ENCODE assay signal across 14 cellular contexts in genomic region chr1:225762444-225762843, GRCh38. TPM values are rescaled to one million over a fixed set of nuclear protein-coding genes. Genes with fewer than 3 reads are reported as not detected.
DNase-seq lines count a peak whose midpoint lies in the region; ATAC-seq and TF ChIP-seq lines count a peak whose summit lies in the region.
"Had no signal": no experiment of that assay in that cellular context is flagged by ENCODE, and none has a peak within 500 bp of the region (broad histone marks: within the 10 kb centered on the region; RNA-seq: fewer than 3 reads in every experiment).

No MANE protein-coding gene starts in this region.

- H3K9me3 ChIP-seq in right atrium auricular region, result no peaks in the 10 kb centered on the region
- H3K9me3 ChIP-seq in CD8-positive, alpha-beta T cell (ENCODE audit: low read length), result no peaks in the 10 kb centered on the region

- H3K27ac ChIP-seq in right atrium auricular region, result peak overlapping the region; percentile 56 to 72
- no peak overlapping the region for H3K27ac ChIP-seq in CD8-positive, alpha-beta T cell (ENCODE audit: low read depth, low read length)

- no peaks in the 10 kb centered on the region for H3K9me3 Mint-ChIP-seq in CD8-positive, alpha-beta T cell
- H3K9me3 Mint-ChIP-seq: central memory CD8-positive, alpha-beta T cell had no signal

- intact Hi-C loops in sciatic nerve (cut with DNase I), result no loop called here
- intact Hi-C loops in CD8-positive, alpha-beta T cell (cut with DNase I, micrococcal nuclease), result no loop called here

- CTCF ChIA-PET in CD8-positive, alpha-beta T cell (lab: Charles Lee), result interaction anchor here (1.4 to 1.6 kb wide), 2 partner anchors 15 to 149 kb away, joined by 4 to 5 read pairs; partner anchors contain the start of gene SRP9

- DNase-seq in ELF-1 (ENCODE audit: low read depth, low spot score), result peak; percentile 78
- no peak for DNase-seq in right atrium auricular region (ENCODE audit: low spot score)
- DNase-seq in sciatic nerve (ENCODE audit: low spot score), result peak; percentile 22
- DNase-seq in CD8-positive, alpha-beta T cell, result no peak
- DNase-seq in NCI-H748 (lab: John Stamatoyannopoulos, UW; ENCODE audit: unreplicated experiment), result no peak
- DNase-seq: activated T-cell treated with anti-CD3 and anti-CD28 coated beads, Interleukin-2, amount 50 U/mL, for 1 hour; NCI-H226; retina; SHP77 treated with DMSO at 0.1 percent for 48 hours had no signal

- no peaks in the 10 kb centered on the region for H3K27me3 ChIP-seq in right atrium auricular region
- H3K27me3 ChIP-seq in CD8-positive, alpha-beta T cell (ENCODE audit: insufficient read depth, low read length), result no peaks in the 10 kb centered on the region

- ATAC-seq in SK-N-SH treated with all-trans-retinoic acid at 6 μM for 48 hours (peak; percentile 15), sciatic nerve (no peak), GM21447 (IDR thresholded peaks at IDR 0.05; ENCODE audit: unreplicated experiment) (no peak), HG03460 (IDR thresholded peaks at IDR 0.05; ENCODE audit: unreplicated experiment) (no peak)
- ATAC-seq in CD8-positive, alpha-beta T cell, result no peak
- ATAC-seq: HCT116 had no signal

- POLR2A ChIA-PET in CD8-positive, alpha-beta T cell (lab: Charles Lee), result no interaction called here

- no peak overlapping the region for H3K4me3 ChIP-seq in right atrium auricular region
- H3K4me3 ChIP-seq in CD8-positive, alpha-beta T cell (ENCODE audit: low read depth, low read length), result no peak overlapping the region

- peaks cover 5% of the 10 kb centered on the region for H3K27me3 Mint-ChIP-seq in CD8-positive, alpha-beta T cell (ENCODE audit: low read depth)

- no peak overlapping the region for H3K27ac Mint-ChIP-seq in CD8-positive, alpha-beta T cell

- no peaks in the 10 kb centered on the region for H3K4me1 Mint-ChIP-seq in CD8-positive, alpha-beta T cell (ENCODE audit: low read depth)
- H3K4me1 Mint-ChIP-seq: central memory CD8-positive, alpha-beta T cell had no signal

- no peaks in the 10 kb centered on the region for H3K36me3 ChIP-seq in right atrium auricular region
- no peaks in the 10 kb centered on the region for H3K36me3 ChIP-seq in CD8-positive, alpha-beta T cell (ENCODE audit: insufficient read depth, low read length)

- H3K4me3 Mint-ChIP-seq in CD8-positive, alpha-beta T cell, result no peak overlapping the region
- H3K4me3 Mint-ChIP-seq: central memory CD8-positive, alpha-beta T cell had no signal

- no peaks in the 10 kb centered on the region for H3K36me3 Mint-ChIP-seq in CD8-positive, alpha-beta T cell

- peaks cover 0 to 57% of the 10 kb centered on the region in 2 donors for H3K4me1 ChIP-seq in right atrium auricular region
- no peaks in the 10 kb centered on the region for H3K4me1 ChIP-seq in CD8-positive, alpha-beta T cell (ENCODE audit: insufficient read depth, low read length)

- no peak for TF ChIP-seq CTCF in right atrium auricular region (IDR thresholded peaks at IDR 0.05)
- TF ChIP-seq CTCF in CD8-positive, alpha-beta T cell (IDR thresholded peaks at IDR 0.05), result no peak

TF ChIP-seq in SK-N-SH treated with all-trans-retinoic acid at 6 μM for 48 hours, 23 proteins besides CTCF, POLR2A, EP300 and RAD21:
- no peak for TF ChIP-seq CSDC2 (CRISPR knock-in tag; IDR thresholded peaks at IDR 0.05)
- no peak; the same call in 1 of the 2 replicates for TF ChIP-seq TCF4 (CRISPR knock-in tag; IDR thresholded peaks at IDR 0.05; ENCODE audit: borderline replicate concordance)
- TF ChIP-seq SNAI2 (CRISPR knock-in tag; IDR thresholded peaks at IDR 0.05), result no peak
- TF ChIP-seq, protein P1, sequence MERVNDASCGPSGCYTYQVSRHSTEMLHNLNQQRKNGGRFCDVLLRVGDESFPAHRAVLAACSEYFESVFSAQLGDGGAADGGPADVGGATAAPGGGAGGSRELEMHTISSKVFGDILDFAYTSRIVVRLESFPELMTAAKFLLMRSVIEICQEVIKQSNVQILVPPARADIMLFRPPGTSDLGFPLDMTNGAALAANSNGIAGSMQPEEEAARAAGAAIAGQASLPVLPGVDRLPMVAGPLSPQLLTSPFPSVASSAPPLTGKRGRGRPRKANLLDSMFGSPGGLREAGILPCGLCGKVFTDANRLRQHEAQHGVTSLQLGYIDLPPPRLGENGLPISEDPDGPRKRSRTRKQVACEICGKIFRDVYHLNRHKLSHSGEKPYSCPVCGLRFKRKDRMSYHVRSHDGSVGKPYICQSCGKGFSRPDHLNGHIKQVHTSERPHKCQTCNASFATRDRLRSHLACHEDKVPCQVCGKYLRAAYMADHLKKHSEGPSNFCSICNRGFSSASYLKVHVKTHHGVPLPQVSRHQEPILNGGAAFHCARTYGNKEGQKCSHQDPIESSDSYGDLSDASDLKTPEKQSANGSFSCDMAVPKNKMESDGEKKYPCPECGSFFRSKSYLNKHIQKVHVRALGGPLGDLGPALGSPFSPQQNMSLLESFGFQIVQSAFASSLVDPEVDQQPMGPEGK (CRISPR knock-in tag; IDR thresholded peaks at IDR 0.05; ENCODE audit: borderline replicate concordance), result no peak
- TF ChIP-seq TOX (CRISPR knock-in tag; IDR thresholded peaks at IDR 0.05; ENCODE audit: borderline replicate concordance), result no peak
- TF ChIP-seq, protein P2, sequence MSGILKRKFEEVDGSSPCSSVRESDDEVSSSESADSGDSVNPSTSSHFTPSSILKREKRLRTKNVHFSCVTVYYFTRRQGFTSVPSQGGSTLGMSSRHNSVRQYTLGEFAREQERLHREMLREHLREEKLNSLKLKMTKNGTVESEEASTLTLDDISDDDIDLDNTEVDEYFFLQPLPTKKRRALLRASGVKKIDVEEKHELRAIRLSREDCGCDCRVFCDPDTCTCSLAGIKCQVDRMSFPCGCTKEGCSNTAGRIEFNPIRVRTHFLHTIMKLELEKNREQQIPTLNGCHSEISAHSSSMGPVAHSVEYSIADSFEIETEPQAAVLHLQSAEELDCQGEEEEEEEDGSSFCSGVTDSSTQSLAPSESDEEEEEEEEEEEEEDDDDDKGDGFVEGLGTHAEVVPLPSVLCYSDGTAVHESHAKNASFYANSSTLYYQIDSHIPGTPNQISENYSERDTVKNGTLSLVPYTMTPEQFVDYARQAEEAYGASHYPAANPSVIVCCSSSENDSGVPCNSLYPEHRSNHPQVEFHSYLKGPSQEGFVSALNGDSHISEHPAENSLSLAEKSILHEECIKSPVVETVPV (CRISPR knock-in tag; IDR thresholded peaks at IDR 0.05), result no peak
- TF ChIP-seq ZNF8 (CRISPR knock-in tag; IDR thresholded peaks at IDR 0.05), result no peak
- no peak for TF ChIP-seq BACH2 (CRISPR knock-in tag; IDR thresholded peaks at IDR 0.05; ENCODE audit: borderline replicate concordance)
- no peak for TF ChIP-seq ZFP30 (CRISPR knock-in tag; IDR thresholded peaks at IDR 0.05)
- TF ChIP-seq, protein P3, sequence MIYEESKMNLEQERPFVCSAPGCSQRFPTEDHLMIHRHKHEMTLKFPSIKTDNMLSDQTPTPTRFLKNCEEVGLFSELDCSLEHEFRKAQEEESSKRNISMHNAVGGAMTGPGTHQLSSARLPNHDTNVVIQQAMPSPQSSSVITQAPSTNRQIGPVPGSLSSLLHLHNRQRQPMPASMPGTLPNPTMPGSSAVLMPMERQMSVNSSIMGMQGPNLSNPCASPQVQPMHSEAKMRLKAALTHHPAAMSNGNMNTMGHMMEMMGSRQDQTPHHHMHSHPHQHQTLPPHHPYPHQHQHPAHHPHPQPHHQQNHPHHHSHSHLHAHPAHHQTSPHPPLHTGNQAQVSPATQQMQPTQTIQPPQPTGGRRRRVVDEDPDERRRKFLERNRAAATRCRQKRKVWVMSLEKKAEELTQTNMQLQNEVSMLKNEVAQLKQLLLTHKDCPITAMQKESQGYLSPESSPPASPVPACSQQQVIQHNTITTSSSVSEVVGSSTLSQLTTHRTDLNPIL (CRISPR knock-in tag; IDR thresholded peaks at IDR 0.05; ENCODE audit: low read depth), result no peak
- no peak for TF ChIP-seq ZNF565 (CRISPR knock-in tag; conservative IDR thresholded peaks at IDR 0.05; ENCODE audit: low read depth)
- TF ChIP-seq, protein P4, sequence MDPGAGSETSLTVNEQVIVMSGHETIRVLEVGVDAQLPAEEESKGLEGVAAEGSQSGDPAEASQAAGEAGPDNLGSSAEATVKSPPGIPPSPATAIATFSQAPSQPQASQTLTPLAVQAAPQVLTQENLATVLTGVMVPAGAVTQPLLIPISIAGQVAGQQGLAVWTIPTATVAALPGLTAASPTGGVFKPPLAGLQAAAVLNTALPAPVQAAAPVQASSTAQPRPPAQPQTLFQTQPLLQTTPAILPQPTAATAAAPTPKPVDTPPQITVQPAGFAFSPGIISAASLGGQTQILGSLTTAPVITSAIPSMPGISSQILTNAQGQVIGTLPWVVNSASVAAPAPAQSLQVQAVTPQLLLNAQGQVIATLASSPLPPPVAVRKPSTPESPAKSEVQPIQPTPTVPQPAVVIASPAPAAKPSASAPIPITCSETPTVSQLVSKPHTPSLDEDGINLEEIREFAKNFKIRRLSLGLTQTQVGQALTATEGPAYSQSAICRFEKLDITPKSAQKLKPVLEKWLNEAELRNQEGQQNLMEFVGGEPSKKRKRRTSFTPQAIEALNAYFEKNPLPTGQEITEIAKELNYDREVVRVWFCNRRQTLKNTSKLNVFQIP (CRISPR knock-in tag; IDR thresholded peaks at IDR 0.05; ENCODE audit: borderline replicate concordance, low read depth), result no peak
- no peak for TF ChIP-seq PPARA (CRISPR knock-in tag; IDR thresholded peaks at IDR 0.05; ENCODE audit: borderline replicate concordance)
- no peak for TF ChIP-seq ZC3H10 (CRISPR knock-in tag; IDR thresholded peaks at IDR 0.05)
- TF ChIP-seq ARNTL (CRISPR knock-in tag; IDR thresholded peaks at IDR 0.05; ENCODE audit: borderline replicate concordance, low read depth), result no peak
- TF ChIP-seq ESRRG (CRISPR knock-in tag; IDR thresholded peaks at IDR 0.05), result no peak
- TF ChIP-seq GLIS3 (CRISPR knock-in tag; IDR thresholded peaks at IDR 0.05), result no peak
- TF ChIP-seq OSR1 (CRISPR knock-in tag; IDR thresholded peaks at IDR 0.05), result no peak

RNA-seq across cellular contexts. Expression of gene SRP9, which starts 15.2 kb away (rescaled TPM):
- 100 to 1,000 TPM; 143 to 216 TPM for total RNA-seq in right atrium auricular region
- 151 TPM for total RNA-seq in sciatic nerve
- total RNA-seq in CD8-positive, alpha-beta T cell, result 10 to 100 TPM; 55.2 to 57.7 TPM

RNA-seq across cellular contexts. Expression of gene EPHX1, which starts 47.5 kb away (rescaled TPM):
- total RNA-seq in right atrium auricular region (10 to 100 TPM; 57.7 to 66.0 TPM), sciatic nerve (232 TPM)
- total RNA-seq in CD8-positive, alpha-beta T cell, result under 1 TPM; 0.72 to 0.92 TPM

Comparison
In these comparisons a context has a peak if more than half of its experiments do, and no peak if none do; other contexts are left out.
1. DNase-seq: peak in ELF-1 (single experiment) and sciatic nerve (single experiment); none in right atrium auricular region (single experiment), CD8-positive, alpha-beta T cell (0 of 7) and NCI-H748 (single experiment).
2. RNA of gene EPHX1, which starts 47.5 kb away (total RNA-seq): 232 TPM in sciatic nerve (single experiment) and 57.7 to 66.0 TPM in right atrium auricular region; 0.72 to 0.92 TPM in CD8-positive, alpha-beta T cell; every median in the first group is over 10 times any median in the second.